10 cellular contexts compared by ENCODE assay signal in the genomic region with DNA sequence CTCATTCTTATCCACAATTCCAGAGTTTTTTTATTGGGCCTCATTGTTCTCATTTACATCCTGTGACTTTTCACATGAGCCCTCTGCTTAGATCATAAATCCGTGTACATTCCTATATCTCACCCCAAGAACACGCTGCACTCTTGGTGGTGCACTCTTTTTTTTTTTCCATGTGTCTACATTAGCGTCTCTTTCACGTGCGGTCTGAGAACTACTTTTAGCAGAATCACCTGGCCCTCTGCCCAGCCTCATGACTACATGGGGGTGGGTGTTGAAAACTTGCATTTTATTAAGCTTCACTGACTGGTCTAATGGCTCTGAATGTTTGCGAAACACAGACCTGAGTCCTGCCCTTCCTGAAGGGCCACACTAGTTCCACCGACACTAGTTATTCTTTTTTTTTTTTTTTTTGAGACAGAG. TPM values are rescaled to one million over a fixed set of nuclear protein-coding genes. Genes with fewer than 3 reads are reported as not detected.
DNase-seq lines count a peak whose midpoint lies in the region; ATAC-seq, FAIRE-seq and TF ChIP-seq lines count a peak whose summit lies in the region.
"Had no signal": no experiment of that assay in that cellular context is flagged by ENCODE, and none has a peak within 500 bp of the region (broad histone marks: within the 10 kb centered on the region; RNA-seq: fewer than 3 reads in every experiment).

No MANE protein-coding gene starts in this region.

- CTCF ChIA-PET in K562 (lab: Yijun Ruan, JAX; ENCODE audit: low intra/inter-chr PET ratio), result no interaction called here

- H3K9me1 ChIP-seq in K562 (ENCODE audit: control insufficient read depth, insufficient read depth, low read length), result no peaks in the 10 kb centered on the region

- H3K27ac Mint-ChIP-seq in natural killer cell treated with Interleukin-12 subunit alpha and Interleukin-12 subunit beta and Interleukin-15 and Interleukin-18, amount 100 ng/mL, for 72 hours, result no peak overlapping the region
- H3K27ac Mint-ChIP-seq in T-helper 17 cell, result no peak overlapping the region

- H3K4me3 Mint-ChIP-seq in natural killer cell treated with Interleukin-12 subunit alpha and Interleukin-12 subunit beta and Interleukin-15 and Interleukin-18, amount 100 ng/mL, for 72 hours, result no peak overlapping the region
- H3K4me3 Mint-ChIP-seq in T-helper 17 cell, result no peak overlapping the region

- peaks cover 23 to 31% of the 10 kb centered on the region in 2 donors for H3K27me3 Mint-ChIP-seq in natural killer cell treated with Interleukin-12 subunit alpha and Interleukin-12 subunit beta and Interleukin-15 and Interleukin-18, amount 100 ng/mL, for 72 hours
- peaks cover 66% of the 10 kb centered on the region for H3K27me3 Mint-ChIP-seq in T-helper 17 cell

- H3K9me3 ChIP-seq in BLaER1 treated with 17β-estradiol and CSF1 and Interleukin-3, amounts not matched to agents 10 nM and 100 nM (replicated peaks in 1 of 11), result peaks cover 0 to 5% (median 0%) of the 10 kb centered on the region in 11 experiments; a peak in 4 of 22 replicates
- H3K9me3 ChIP-seq in K562 (replicated peaks; ENCODE audit: control insufficient read depth, insufficient read depth, low read depth, low read length) (no peaks in the 10 kb centered on the region), liver (ENCODE audit: control insufficient read depth in 4 of 4, low read length in 3 of 4) (no peaks in the 10 kb centered on the region), T-helper 17 cell (ENCODE audit: control insufficient read depth, low read length, poor library complexity, severe bottlenecking) (no peaks in the 10 kb centered on the region)

- TF ChIP-seq POLR2A in K562 (conservative IDR thresholded peaks at IDR 0.05), result no peak

- H4K20me1 ChIP-seq in BLaER1 treated with 17β-estradiol and CSF1 and Interleukin-3, amounts not matched to agents 10 nM and 100 nM, result no peaks in the 10 kb centered on the region
- no peaks in the 10 kb centered on the region for H4K20me1 ChIP-seq in K562 (replicated peaks; ENCODE audit: control insufficient read depth, insufficient read depth, low read length)

- in situ Hi-C loops in K562 (cut with MboI), result no loop called here

- intact Hi-C loops in K562 (cut with micrococcal nuclease), result no loop called here

- H3K79me2 ChIP-seq in K562 (ENCODE audit: control insufficient read depth, insufficient read depth, low read length), result no peaks in the 10 kb centered on the region

- DNase-seq in HS-5 (ENCODE audit: low read depth), result peak; percentile 53
- DNase-seq in K562 (ENCODE audit: extremely low read depth in 1 of 4, low spot score in 3 of 4), result peak in 1 of 4 experiments; percentile 13
- DNase-seq in natural killer cell treated with Interleukin-12 subunit alpha and Interleukin-12 subunit beta and Interleukin-15 and Interleukin-18, amount 100 ng/mL, for 72 hours (ENCODE audit: low spot score), result no peak
- no peak for DNase-seq in superior temporal gyrus (ENCODE audit: extremely low spot score)
- DNase-seq in T-helper 17 cell, result no peak
- DNase-seq: stimulated activated CD4-positive, alpha-beta T cell treated with anti-CD3 and anti-CD28 coated beads, Interleukin-2, amount 100 ng/mL, for 48 hours had no signal

- 2% methylated on average over 6 of the region's 7 CpGs for WGBS in K562 (ENCODE audit: insufficient coverage, low coverage, missing lambda C conversion rate)
- WGBS in liver, result 17% methylated on average over 7 of the region's 7 CpGs

- no peaks in the 10 kb centered on the region for H3K36me3 ChIP-seq in BLaER1 treated with 17β-estradiol and CSF1 and Interleukin-3, amounts not matched to agents 10 nM and 100 nM
- H3K36me3 ChIP-seq in K562 (ENCODE audit: control insufficient read depth, insufficient read depth, low read length) (no peaks in the 10 kb centered on the region), liver (ENCODE audit: control insufficient read depth in 4 of 4, insufficient read depth in 3 of 4, low read depth in 1 of 4, low read length in 3 of 4) (no peaks in the 10 kb centered on the region)

- TF ChIP-seq CTCF in K562 (IDR thresholded peaks at IDR 0.05 in 2 of 3, conservative IDR thresholded peaks at IDR 0.05 in 1 of 3; ENCODE audit: insufficient read depth in 2 of 3, low read depth in 1 of 3, low read length in 3 of 3), result no peak
- no peak for TF ChIP-seq CTCF in liver (IDR thresholded peaks at IDR 0.05; ENCODE audit: low read depth, low read length, missing input control)

- no peak overlapping the region for H3K4me3 ChIP-seq in BLaER1 treated with 17β-estradiol and CSF1 and Interleukin-3, amounts not matched to agents 10 nM and 100 nM
- H3K4me3 ChIP-seq in K562 (no peak overlapping the region), liver (ENCODE audit: low read depth in 1 of 3, low read length in 3 of 3) (peak overlapping the region in 1 of 3 donors; percentile 7)

- H2AFZ ChIP-seq in K562 (ENCODE audit: low read depth, low read length), result no peak overlapping the region

- no peaks in the 10 kb centered on the region for H3K27me3 ChIP-seq in BLaER1 treated with 17β-estradiol and CSF1 and Interleukin-3, amounts not matched to agents 10 nM and 100 nM
- H3K27me3 ChIP-seq in K562 (ENCODE audit: control insufficient read depth in 2 of 2, insufficient read depth in 2 of 2, low read length in 2 of 2) (peaks cover 0 to 14% of the 10 kb centered on the region in 2 experiments; a peak in 4 of 5 replicates), liver (ENCODE audit: control insufficient read depth in 4 of 4, insufficient read depth in 4 of 4, low read length in 3 of 4) (no peaks in the 10 kb centered on the region)

- H3K36me3 Mint-ChIP-seq in natural killer cell treated with Interleukin-12 subunit alpha and Interleukin-12 subunit beta and Interleukin-15 and Interleukin-18, amount 100 ng/mL, for 72 hours, result no peaks in the 10 kb centered on the region
- peaks cover 3% of the 10 kb centered on the region for H3K36me3 Mint-ChIP-seq in T-helper 17 cell (ENCODE audit: low read depth)

- ATAC-seq in K562 (no peak), HG03175 (IDR thresholded peaks at IDR 0.05; ENCODE audit: unreplicated experiment) (no peak), T-helper 17 cell (no peak)
- ATAC-seq in natural killer cell treated with Interleukin-12 subunit alpha and Interleukin-12 subunit beta and Interleukin-15 and Interleukin-18, amount 100 ng/mL, for 72 hours, result no peak

- no peaks in the 10 kb centered on the region for H3K9me3 Mint-ChIP-seq in natural killer cell treated with Interleukin-12 subunit alpha and Interleukin-12 subunit beta and Interleukin-15 and Interleukin-18, amount 100 ng/mL, for 72 hours

- H3K27ac ChIP-seq in BLaER1 treated with 17β-estradiol and CSF1 and Interleukin-3, amounts not matched to agents 10 nM and 100 nM, result peak overlapping the region; percentile 7 to 86 (median 73); a peak in 19 of 22 replicates
- H3K27ac ChIP-seq in K562 (ENCODE audit: extremely low read depth, low read depth, low read length) (no peak overlapping the region), liver (ENCODE audit: low read depth in 1 of 2, low read length in 2 of 2) (peak overlapping the region; percentile 90 to 98)

- TF ChIP-seq RAD21 in K562 (CRISPR knock-in tag; conservative IDR thresholded peaks at IDR 0.05 in 1 of 2, IDR thresholded peaks at IDR 0.05 in 1 of 2) (no peak), liver (IDR thresholded peaks at IDR 0.05) (peak; percentile 50 to 53)

- TF ChIP-seq EP300 in K562 (IDR thresholded peaks at IDR 0.05; ENCODE audit: low read length), result no peak

- POLR2A ChIA-PET in K562 (lab: Yijun Ruan, JAX), result no interaction called here

- H3K9ac ChIP-seq in BLaER1 treated with 17β-estradiol and CSF1 and Interleukin-3, amounts not matched to agents 10 nM and 100 nM, result peak overlapping the region in 5 of 11 experiments; percentile 23 to 40 (median 27); a peak in 7 of 22 replicates
- H3K9ac ChIP-seq in K562 (ENCODE audit: insufficient read depth in 1 of 2, low read depth in 2 of 2, low read length in 2 of 2), result no peak overlapping the region
- peak overlapping the region in 1 of 2 donors; percentile 95 for H3K9ac ChIP-seq in liver (ENCODE audit: low read depth in 1 of 2, low read length in 2 of 2)

- H3K4me2 ChIP-seq in BLaER1 treated with 17β-estradiol and CSF1 and Interleukin-3, amounts not matched to agents 10 nM and 100 nM, result peak overlapping the region; percentile 39 to 73 (median 63)
- H3K4me2 ChIP-seq in K562 (ENCODE audit: insufficient read depth, low read length), result no peak overlapping the region

- H3K4me1 ChIP-seq in BLaER1 treated with 17β-estradiol and CSF1 and Interleukin-3, amounts not matched to agents 10 nM and 100 nM, result peaks cover 25 to 49% (median 46%) of the 10 kb centered on the region in 10 experiments
- no peaks in the 10 kb centered on the region for H3K4me1 ChIP-seq in K562 (replicated peaks in 1 of 2; ENCODE audit: control insufficient read depth in 2 of 2, insufficient read depth in 2 of 2, low read length in 2 of 2)
- peaks cover 0 to 30% (median 26%) of the 10 kb centered on the region in 4 donors for H3K4me1 ChIP-seq in liver (ENCODE audit: control insufficient read depth in 4 of 4, insufficient read depth in 4 of 4, low read length in 3 of 4)

- H3K4me1 Mint-ChIP-seq in natural killer cell treated with Interleukin-12 subunit alpha and Interleukin-12 subunit beta and Interleukin-15 and Interleukin-18, amount 100 ng/mL, for 72 hours (ENCODE audit: low read depth in 2 of 2), result peaks cover 4 to 5% of the 10 kb centered on the region in 2 donors
- peaks cover 11% of the 10 kb centered on the region for H3K4me1 Mint-ChIP-seq in T-helper 17 cell

- no peak for FAIRE-seq in K562 (lab: Jason Lieb, UNC)

- no TSS peak for BruUV-seq in K562 (replicated peaks; lab: Mats Ljungman, UMichigan)

RNA-seq across cellular contexts. Expression of gene C9orf57, which starts 18.6 kb away (rescaled TPM):
- total RNA-seq in K562 (2011; cell fraction: chromatin; rRNA removed; ENCODE audit: low replicate concordance), result not detected in 2 replicates
- total RNA-seq in K562 (2011; cell fraction: nucleolus; rRNA removed), result not detected in 2 replicates
- total RNA-seq in K562 (2011; cell fraction: nucleoplasm; rRNA removed), result not detected in 2 replicates
- total RNA-seq in K562 (2014; rRNA removed), result not detected in 2 replicates
- not detected in 2 replicates for total RNA-seq in K562 (2014; rRNA removed; fragmentation: Illumina TruSeq; extraction: Trizol)
- not detected in 2 replicates for total RNA-seq in K562 (2015; rRNA removed; fragmentation: Illumina TruSeq; extraction: Trizol)
- not detected in 2 replicates for total RNA-seq in K562 (2021)
- polyA plus RNA-seq in K562 (2011; rRNA removed), result not detected in 2 replicates
- not detected in 2 replicates for polyA plus RNA-seq in K562 (2011; cell fraction: cytosol; rRNA removed)
- not detected in 2 replicates for polyA plus RNA-seq in K562 (2011; cell fraction: nucleus; rRNA removed)
- 0.07 TPM in 1 of 2 replicates, not detected in the other for polyA plus RNA-seq in K562 (2012)
- not detected in 2 replicates for polyA plus RNA-seq in K562 (2014; fragmentation: Illumina TruSeq; extraction: Trizol)
- polyA plus RNA-seq in K562 (2014; fragmentation: Nextera tagmentation; extraction: Ambion mirVana), result not detected
- polyA plus RNA-seq in K562 (2014; rRNA removed), result not detected in 2 replicates
- polyA minus RNA-seq in K562 (2011; rRNA and poly(A)+ RNA removed), result not detected in 2 replicates
- polyA minus RNA-seq in K562 (2011; cell fraction: cytosol; rRNA and poly(A)+ RNA removed), result not detected in 2 replicates
- not detected in 2 replicates for polyA minus RNA-seq in K562 (2011; cell fraction: nucleus; rRNA and poly(A)+ RNA removed)
- total RNA-seq in liver, result not detected
- polyA plus RNA-seq in liver, result not detected
- total RNA-seq in natural killer cell treated with Interleukin-12 subunit alpha and Interleukin-12 subunit beta and Interleukin-15 and Interleukin-18, amount 100 ng/mL, for 72 hours, result not detected
- total RNA-seq in T-helper 17 cell, result not detected
- total RNA-seq: T-helper 1 cell treated with Interleukin-12 subunit alpha and Interleukin-12 subunit beta and Interleukin-4 antibody, amounts not matched to agents 30 ng/mL and 1 ng/mL, for 36 hours had no signal
